In genomic region chr13:98504371-98504963, GRCh38 we compare ENCODE assay signal across 8 cellular contexts.
DNase-seq lines count a peak whose midpoint lies in the region; ATAC-seq, FAIRE-seq and TF ChIP-seq lines count a peak whose summit lies in the region.

No MANE protein-coding gene starts in this region.

- CTCF ChIA-PET in GM12878 (lab: Yijun Ruan, JAX): interaction anchor here (0.6 to 4.2 kb wide), 13 partner anchors 11 to 497 kb away, joined by 3 to 21 read pairs (median 3); no protein-coding TSS in a partner anchor

- H3K9me2 ChIP-seq in GM23338 (ENCODE audit: insufficient read depth): no peaks in the 10 kb centered on the region

- TF ChIP-seq EP300 in GM12878 (IDR thresholded peaks at IDR 0.05; ENCODE audit: borderline replicate concordance in 1 of 2, control insufficient read depth in 1 of 2, low read depth in 2 of 2, low read length in 2 of 2): peak; percentile 46 to 82; a peak in 3 of 4 replicates

- H3K4me3 ChIP-seq in left ventricle myocardium inferior (no peak overlapping the region), GM12878 (peak overlapping the region; percentile 15; the same call in 1 of the 2 replicates), uterus (no peak overlapping the region), GM23338 (no peak overlapping the region)

- no peak overlapping the region; the same call in 1 of the 2 replicates for H3K27ac Mint-ChIP-seq in GM23338

- in situ Hi-C loops in GM12878 (cut with MboI): no loop called here

- RAD21 ChIA-PET in GM12878 (lab: Charles Lee; ENCODE audit: unreplicated experiment): interaction anchor here (1.0 to 4.0 kb wide), 17 partner anchors 9 to 149 kb away, joined by 3 to 37 read pairs (median 8); partner anchors contain the start of gene STK24

- no peaks in the 10 kb centered on the region for H3F3A ChIP-seq in GM23338 (replicated peaks; ENCODE audit: low read depth)

- H3K27ac ChIP-seq in left ventricle myocardium inferior (replicated peaks): peak overlapping the region; percentile 80
- H3K27ac ChIP-seq in GM12878 (ENCODE audit: control insufficient read depth, insufficient read depth): peak overlapping the region; percentile 49
- peak overlapping the region; percentile 41 to 55 for H3K27ac ChIP-seq in uterus
- H3K27ac ChIP-seq in GM23338 (ENCODE audit: low read depth): no peak overlapping the region

- intact Hi-C loops in left ventricle myocardium inferior (cut with micrococcal nuclease): no loop called here
- intact Hi-C loops in Right ventricle myocardium inferior (cut with DNase I): no loop called here
- intact Hi-C loops in GM12878 (cut with micrococcal nuclease; ENCODE audit: unreplicated experiment): loop anchor here (1.0 kb wide), 1 partner anchor 28 kb away; no protein-coding TSS in a partner anchor
- intact Hi-C loops in uterus (cut with DNase I; ENCODE audit: low total_unique reads): no loop called here

- no peak for TF ChIP-seq POLR2A in GM12878 (IDR thresholded peaks at IDR 0.05; ENCODE audit: low read depth, low read length)
- no peak for TF ChIP-seq POLR2A in uterus (IDR thresholded peaks at IDR 0.05)

- peak overlapping the region; percentile 74 for H3K4me2 ChIP-seq in GM12878 (ENCODE audit: control insufficient read depth, insufficient read depth)
- H3K4me2 ChIP-seq in GM23338: no peak overlapping the region

- BruUV-seq in GM12878 (replicated peaks; lab: Mats Ljungman, UMichigan): no TSS peak

- H2AFZ ChIP-seq in GM12878 (ENCODE audit: control insufficient read depth, low read depth, low read length): no peak overlapping the region
- no peak overlapping the region for H2AFZ ChIP-seq in GM23338

- 49% methylated on average over 12 of the region's 12 CpGs for WGBS in GM12878 (ENCODE audit: insufficient coverage, insufficient replicate concordance, low lambda C conversion rate, missing lambda C conversion rate)

- H3K79me2 ChIP-seq in GM12878 (ENCODE audit: control insufficient read depth, insufficient read depth, low read length) (peaks cover 89% of the 10 kb centered on the region), GM23338 (replicated peaks; ENCODE audit: insufficient read depth) (peaks cover 99% of the 10 kb centered on the region)

- no peaks in the 10 kb centered on the region for H3K27me3 Mint-ChIP-seq in GM23338 (ENCODE audit: insufficient read depth, low read depth, poor library complexity)

- POLR2A ChIA-PET in GM12878 (lab: Charles Lee): interaction anchor here (0.5 to 3.4 kb wide), 13 partner anchors 9 to 1071 kb away, joined by 3 to 25 read pairs (median 4); partner anchors contain the start of gene RAP2A

- DNase-seq in left ventricle myocardium inferior: no peak
- DNase-seq in Right ventricle myocardium inferior (ENCODE audit: missing footprints): no peak
- peak; percentile 56 for DNase-seq in GM12878 (ENCODE audit: low read depth, low spot score)
- DNase-seq in uterus: no peak
- DNase-seq in GM23338 (ENCODE audit: low spot score): no peak
- no peak for DNase-seq in NCI-H526 (lab: John Stamatoyannopoulos, UW)
- DNase-seq in GM19240 (ENCODE audit: insufficient read length, low spot score): no peak

- peaks cover 12% of the 10 kb centered on the region for H3K36me3 Mint-ChIP-seq in GM23338 (ENCODE audit: low read depth)

- H4K20me1 ChIP-seq in GM12878 (ENCODE audit: control insufficient read depth, insufficient read depth): peaks cover 7% of the 10 kb centered on the region; the same call in 1 of the 2 replicates
- peaks cover 44% of the 10 kb centered on the region for H4K20me1 ChIP-seq in GM23338 (replicated peaks; ENCODE audit: insufficient read depth)

- peaks cover 95% of the 10 kb centered on the region for H3K4me1 ChIP-seq in left ventricle myocardium inferior
- peaks cover 75% of the 10 kb centered on the region for H3K4me1 ChIP-seq in GM12878 (ENCODE audit: control insufficient read depth, insufficient read depth, low read length)
- peaks cover 9 to 24% of the 10 kb centered on the region in 2 donors for H3K4me1 ChIP-seq in uterus
- peaks cover 38% of the 10 kb centered on the region for H3K4me1 ChIP-seq in GM23338 (ENCODE audit: insufficient read depth)

- SMC1A ChIA-PET in GM12878 (lab: Charles Lee; ENCODE audit: uncharacterized antibody, unreplicated experiment): interaction anchor here (0.7 to 6.3 kb wide), 22 partner anchors 11 to 562 kb away, joined by 3 to 50 read pairs (median 6); no protein-coding TSS in a partner anchor

- H3K9me3 Mint-ChIP-seq in GM23338: no peaks in the 10 kb centered on the region

- H3K27me3 ChIP-seq in left ventricle myocardium inferior (ENCODE audit: low read depth) (no peaks in the 10 kb centered on the region), GM12878 (replicated peaks in 1 of 2; ENCODE audit: control insufficient read depth in 2 of 2, insufficient read depth in 2 of 2, low read length in 1 of 2) (no peaks in the 10 kb centered on the region), uterus (no peaks in the 10 kb centered on the region), GM23338 (ENCODE audit: insufficient read depth) (no peaks in the 10 kb centered on the region)

- H3K4me3 Mint-ChIP-seq in GM23338: no peak overlapping the region

- TF ChIP-seq RAD21 in GM12878 (IDR thresholded peaks at IDR 0.05; ENCODE audit: insufficient read depth, low read depth, low read length): 0 out of 2 replicates have a peak, but pooled peaks have one; percentile 20

- peaks cover 68% of the 10 kb centered on the region for H3K4me1 Mint-ChIP-seq in GM23338

- no peaks in the 10 kb centered on the region for H3K9me3 ChIP-seq in left ventricle myocardium inferior (replicated peaks)
- no peaks in the 10 kb centered on the region for H3K9me3 ChIP-seq in GM12878 (replicated peaks; ENCODE audit: control insufficient read depth, insufficient read depth, low read length)
- H3K9me3 ChIP-seq in uterus: no peaks in the 10 kb centered on the region

- no peak for TF ChIP-seq CTCF in left ventricle myocardium inferior (IDR thresholded peaks at IDR 0.05; ENCODE audit: borderline replicate concordance)
- no peak for TF ChIP-seq CTCF in GM12878 (IDR thresholded peaks at IDR 0.05 in 2 of 3, conservative IDR thresholded peaks at IDR 0.05 in 1 of 3; ENCODE audit: control insufficient read depth in 2 of 3, extremely low read depth in 1 of 3, insufficient read depth in 1 of 3, low read depth in 3 of 3, low read length in 3 of 3)
- TF ChIP-seq CTCF in uterus (IDR thresholded peaks at IDR 0.05): no peak
- no peak for TF ChIP-seq CTCF in GM23338 (conservative IDR thresholded peaks at IDR 0.05; ENCODE audit: low read depth in 2 of 2)

- no peak overlapping the region for H3K9ac ChIP-seq in GM12878 (ENCODE audit: control insufficient read depth, insufficient read depth, low read length)

- no peak for FAIRE-seq in GM12878 (lab: Jason Lieb, UNC)

- H3K36me3 ChIP-seq in left ventricle myocardium inferior: peaks cover 5% of the 10 kb centered on the region
- peaks cover 4 to 7% of the 10 kb centered on the region in 2 experiments; a peak in 3 of 4 replicates for H3K36me3 ChIP-seq in GM12878 (ENCODE audit: control insufficient read depth in 2 of 2, insufficient read depth in 2 of 2, low read length in 1 of 2)
- H3K36me3 ChIP-seq in uterus: no peaks in the 10 kb centered on the region
- H3K36me3 ChIP-seq in GM23338 (ENCODE audit: insufficient read depth): no peaks in the 10 kb centered on the region; the same call in 1 of the 2 replicates

- ATAC-seq in Right ventricle myocardium inferior (no peak), HG03039 (IDR thresholded peaks at IDR 0.05; ENCODE audit: unreplicated experiment) (peak; percentile 44), GM12878 (peak; percentile 75), GM23338 (no peak)

TF ChIP-seq in GM12878, 131 proteins besides CTCF, POLR2A, EP300 and RAD21 (continues in another document):
- no peak for TF ChIP-seq CHD1 (IDR thresholded peaks at IDR 0.05; ENCODE audit: low read depth, low read length)
- TF ChIP-seq NFXL1 (IDR thresholded peaks at IDR 0.05; ENCODE audit: borderline replicate concordance): no peak
- peak; percentile 58; the same call in 1 of the 2 replicates for TF ChIP-seq PKNOX1 (IDR thresholded peaks at IDR 0.05)
- TF ChIP-seq CBFB (IDR thresholded peaks at IDR 0.05; ENCODE audit: low read depth): no peak
- TF ChIP-seq FOS (IDR thresholded peaks at IDR 0.05; ENCODE audit: borderline replicate concordance, extremely low read depth, insufficient read length): no peak

TF ChIP-seq in GM23338, 12 proteins besides CTCF, POLR2A, EP300 and RAD21 (continues in another document):
- TF ChIP-seq NANOG (IDR thresholded peaks at IDR 0.05; ENCODE audit: borderline replicate concordance) (no peak), ZNF114 (CRISPR knock-in tag; IDR thresholded peaks at IDR 0.05) (no peak), EZH2 (IDR thresholded peaks at IDR 0.05; ENCODE audit: low read depth, unreplicated experiment) (no peak), ZNF331 (CRISPR knock-in tag; IDR thresholded peaks at IDR 0.05; ENCODE audit: low read depth) (no peak), EZH2phosphoT487 (IDR thresholded peaks at IDR 0.05; ENCODE audit: unreplicated experiment) (no peak), ETS1 (IDR thresholded peaks at IDR 0.05) (no peak)

Comparison
In these comparisons a context has a peak if more than half of its experiments do, and no peak if none do; other contexts are left out.
1. ATAC-seq: peak in HG03039 (single experiment) and GM12878 (single experiment); none in Right ventricle myocardium inferior (single experiment) and GM23338 (single experiment).